Comparison of ENCODE assay signal across 8 cellular contexts in the genomic region with DNA sequence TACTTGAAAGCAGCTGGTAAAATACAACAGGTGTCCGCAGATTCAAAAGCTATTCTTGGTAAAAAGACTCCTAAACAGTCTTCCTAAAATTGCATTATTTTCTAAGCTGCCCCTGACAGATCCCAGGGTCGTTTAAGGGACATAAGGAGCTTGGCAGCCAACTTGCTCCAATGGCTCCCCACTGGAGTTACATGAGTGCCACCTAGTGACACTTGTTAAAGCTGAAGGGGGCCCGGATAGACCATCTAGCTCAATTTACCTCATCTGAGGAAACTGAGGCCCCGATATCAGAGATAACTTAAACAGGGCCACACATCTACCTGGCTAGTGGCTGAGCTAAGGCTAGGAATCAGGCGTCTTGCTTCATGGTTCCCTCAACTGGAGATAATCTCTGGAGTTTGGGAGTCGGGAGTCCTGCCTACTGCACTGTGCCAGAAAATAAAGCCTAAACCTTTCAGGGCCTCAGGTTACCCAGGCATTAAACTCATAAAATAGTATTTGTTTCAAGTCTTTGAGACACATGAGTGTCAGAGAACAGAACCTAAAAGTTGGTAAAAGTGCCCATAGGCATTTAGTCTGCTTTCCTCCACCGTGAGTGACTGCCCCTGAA. TPM values are rescaled to one million over a fixed set of nuclear protein-coding genes. Genes with fewer than 3 reads are reported as not detected.
A peak's percentile ranks its signal among the peaks of the same experiment; 100 is the strongest.
DNase-seq lines count a peak whose midpoint lies in the region; ATAC-seq, FAIRE-seq and TF ChIP-seq lines count a peak whose summit lies in the region.

No MANE protein-coding gene starts in this region.

- H4K20me1 ChIP-seq in neural progenitor cell (ENCODE audit: low read depth): no peaks in the 10 kb centered on the region

- CTCF ChIA-PET in activated CD8-positive, alpha-beta T cell treated with anti-CD3 and anti-CD28 coated beads for 36 hours (lab: Charles Lee): interaction anchor here (0.6 to 5.2 kb wide), 52 partner anchors 8 to 446 kb away, joined by 3 to 85 read pairs (median 4); a partner anchor contains a TSS

- peak; percentile 58 for FAIRE-seq in G401.6 (lab: Jason Lieb, UNC)

- H3K79me2 ChIP-seq in neural progenitor cell (ENCODE audit: low read depth): no peaks in the 10 kb centered on the region

- POLR2A ChIA-PET in activated CD8-positive, alpha-beta T cell treated with anti-CD3 and anti-CD28 coated beads for 36 hours (lab: Charles Lee): interaction anchor here (1.0 kb wide), 1 partner anchor 185 kb away, joined by 7 read pairs; no protein-coding TSS in a partner anchor

- intact Hi-C loops in activated CD8-positive, alpha-beta T cell treated with anti-CD3 and anti-CD28 coated beads for 36 hours (cut with micrococcal nuclease): loop anchor here (1.0 to 2.0 kb wide), 2 partner anchors 186 to 423 kb away; no protein-coding TSS in a partner anchor

- ATAC-seq in HG02870 (IDR thresholded peaks at IDR 0.05; ENCODE audit: unreplicated experiment) (peak; percentile 61), foreskin keratinocyte (peak; percentile 63), GM18519 (IDR thresholded peaks at IDR 0.05; ENCODE audit: low FRiP score, unreplicated experiment) (no peak)
- peak; percentile 83 for ATAC-seq in activated CD8-positive, alpha-beta T cell treated with anti-CD3 and anti-CD28 coated beads for 36 hours

- H3K4me1 ChIP-seq in foreskin keratinocyte: no peaks in the 10 kb centered on the region
- peaks cover 9% of the 10 kb centered on the region for H3K4me1 ChIP-seq in neural progenitor cell

- peak; percentile 39 for DNase-seq in NCI-H226
- DNase-seq in activated CD8-positive, alpha-beta T cell treated with anti-CD3 and anti-CD28 coated beads for 36 hours: peak; percentile 67
- DNase-seq in foreskin keratinocyte: peak in 1 of 2 donors; percentile 38
- DNase-seq in neural progenitor cell (ENCODE audit: low spot score): peak; percentile 86

- H3K27me3 Mint-ChIP-seq in activated CD8-positive, alpha-beta T cell treated with anti-CD3 and anti-CD28 coated beads for 36 hours: no peaks in the 10 kb centered on the region
- H3K27me3 Mint-ChIP-seq in neural progenitor cell (ENCODE audit: insufficient read depth, low read depth): peaks cover 3% of the 10 kb centered on the region

- H3K9ac ChIP-seq in neural progenitor cell: no peak overlapping the region

- no peak overlapping the region for H3K4me2 ChIP-seq in neural progenitor cell

- no peaks in the 10 kb centered on the region for H3K9me3 ChIP-seq in neural progenitor cell (ENCODE audit: low read depth)

- H3K27me3 ChIP-seq in foreskin keratinocyte (no peaks in the 10 kb centered on the region), neural progenitor cell (no peaks in the 10 kb centered on the region)

- H3F3A ChIP-seq in neural progenitor cell (ENCODE audit: low read depth): peaks cover 3% of the 10 kb centered on the region

- no peaks in the 10 kb centered on the region for H3K36me3 ChIP-seq in neural progenitor cell

- H3K36me3 Mint-ChIP-seq in activated CD8-positive, alpha-beta T cell treated with anti-CD3 and anti-CD28 coated beads for 36 hours (ENCODE audit: low read depth): no peaks in the 10 kb centered on the region
- H3K36me3 Mint-ChIP-seq in neural progenitor cell: no peaks in the 10 kb centered on the region

- peak overlapping the region; percentile 5 for H2AFZ ChIP-seq in neural progenitor cell (replicated peaks)

- peak; percentile 82 for TF ChIP-seq CTCF in 22Rv1 (IDR thresholded peaks at IDR 0.05)
- peak; percentile 78 for TF ChIP-seq CTCF in activated CD8-positive, alpha-beta T cell treated with anti-CD3 and anti-CD28 coated beads for 36 hours (IDR thresholded peaks at IDR 0.05)
- peak; percentile 88 for TF ChIP-seq CTCF in foreskin keratinocyte (conservative IDR thresholded peaks at IDR 0.05)
- TF ChIP-seq CTCF in neural progenitor cell (IDR thresholded peaks at IDR 0.05): peak; percentile 84

- H3K27ac Mint-ChIP-seq in activated CD8-positive, alpha-beta T cell treated with anti-CD3 and anti-CD28 coated beads for 36 hours: no peak overlapping the region
- no peak overlapping the region for H3K27ac Mint-ChIP-seq in neural progenitor cell

- H3K4me3 Mint-ChIP-seq in activated CD8-positive, alpha-beta T cell treated with anti-CD3 and anti-CD28 coated beads for 36 hours: no peak overlapping the region
- no peak overlapping the region for H3K4me3 Mint-ChIP-seq in neural progenitor cell

- H3K4me1 Mint-ChIP-seq in activated CD8-positive, alpha-beta T cell treated with anti-CD3 and anti-CD28 coated beads for 36 hours (ENCODE audit: low read depth): peaks cover 13% of the 10 kb centered on the region
- peaks cover 15% of the 10 kb centered on the region for H3K4me1 Mint-ChIP-seq in neural progenitor cell

- no peak overlapping the region for H3K4me3 ChIP-seq in neural progenitor cell

- H3K9me3 Mint-ChIP-seq in activated CD8-positive, alpha-beta T cell treated with anti-CD3 and anti-CD28 coated beads for 36 hours: no peaks in the 10 kb centered on the region
- peaks cover 5% of the 10 kb centered on the region for H3K9me3 Mint-ChIP-seq in neural progenitor cell

- H3K27ac ChIP-seq in 22Rv1 (no peak overlapping the region), foreskin keratinocyte (no peak overlapping the region), neural progenitor cell (no peak overlapping the region)

RNA-seq across cellular contexts. Expression of a gene that starts 6.5 kb away (rescaled TPM):
- 10 to 100 TPM; 14.4 to 20.5 TPM for total RNA-seq in activated CD8-positive, alpha-beta T cell treated with anti-CD3 and anti-CD28 coated beads for 36 hours
- 33.2 and 40.2 TPM in 2 replicates for total RNA-seq in foreskin keratinocyte
- 17.4 and 17.8 TPM in 2 replicates for polyA plus RNA-seq in foreskin keratinocyte
- total RNA-seq in neural progenitor cell (ENCODE audit: low replicate concordance): 32.1 and 50.1 TPM in 2 replicates
